In genomic region chr2:2846379-2847130, GRCh38 we compare ENCODE assay signal across 7 cellular contexts.
DNase-seq lines count a peak whose midpoint lies in the region; ATAC-seq and TF ChIP-seq lines count a peak whose summit lies in the region.

No MANE protein-coding gene starts in this region.

- in situ Hi-C loops in Panc1 (cut with HindIII; ENCODE audit: low pct_unique_long_range_greater_than_20kb, low sequenced_read_pairs) = no loop called here

- ATAC-seq in Panc1 = peak; percentile 28; the same call in 1 of the 2 replicates
- ATAC-seq in heart left ventricle = peak; percentile 64 to 78 (median 72)

- H3K27ac ChIP-seq in Panc1 (ENCODE audit: low read length) (no peak overlapping the region), heart left ventricle (peak overlapping the region in 5 of 12 donors; percentile 4 to 59 (median 54)), temporal lobe (ENCODE audit: low read depth, low read length) (peak overlapping the region; percentile 54)

- H3K36me3 ChIP-seq in Panc1 (ENCODE audit: control insufficient read depth, insufficient read depth, low read length) = no peaks in the 10 kb centered on the region
- H3K36me3 ChIP-seq in heart left ventricle = no peaks in the 10 kb centered on the region

- BruUV-seq in Panc1 (replicated peaks; lab: Mats Ljungman, UMichigan) = no TSS peak

- CTCF ChIA-PET in Panc1 (lab: Charles Lee) = no interaction called here

- TF ChIP-seq POLR2A in heart left ventricle (IDR thresholded peaks at IDR 0.05) = no peak

- DNase-seq in NCI-H146 (lab: John Stamatoyannopoulos, UW) (peak; percentile 97), Panc1 (ENCODE audit: low read depth, low spot score) (no peak), heart left ventricle (peak in 4 of 5 donors; percentile 60 to 84 (median 64)), activated gamma-delta T cell treated with Interleukin-2 at 50 U/mL for 16 hours (no peak), NOMO-1 (lab: John Stamatoyannopoulos, UW; ENCODE audit: unreplicated experiment in 2 of 2) (no peak)
- DNase-seq in activated CD8-positive, alpha-beta memory T cell treated with anti-CD3 and anti-CD28 coated beads, Interleukin-2, amount 50 U/mL, for 4 hours = no peak

- H3K9me3 ChIP-seq in Panc1 (ENCODE audit: control insufficient read depth, insufficient read depth, low read depth, low read length) = no peaks in the 10 kb centered on the region
- H3K9me3 ChIP-seq in heart left ventricle = no peaks in the 10 kb centered on the region

- 19 to 33% (median 22%) methylated on average over 13 to 14 of the region's 14 CpGs for WGBS in heart left ventricle, 4 donors

- POLR2A ChIA-PET in Panc1 (lab: Charles Lee) = no interaction called here

- H3K27me3 ChIP-seq in Panc1 (ENCODE audit: control insufficient read depth, insufficient read depth, low read length) = no peaks in the 10 kb centered on the region
- H3K27me3 ChIP-seq in heart left ventricle = no peaks in the 10 kb centered on the region

- TF ChIP-seq CTCF in Panc1 (IDR thresholded peaks at IDR 0.05) = no peak
- peak in 1 of 12 donors; percentile 10 for TF ChIP-seq CTCF in heart left ventricle (IDR thresholded peaks at IDR 0.05)

- H3K4me1 ChIP-seq in Panc1 (ENCODE audit: control insufficient read depth, insufficient read depth, low read length) (no peaks in the 10 kb centered on the region), heart left ventricle (peaks cover 0 to 19% (median 10%) of the 10 kb centered on the region in 12 donors)

- H3K4me3 ChIP-seq in Panc1 (ENCODE audit: low read depth in 2 of 2, low read length in 2 of 2) = no peak overlapping the region
- H3K4me3 ChIP-seq in heart left ventricle = no peak overlapping the region

- intact Hi-C loops in Panc1 (cut with micrococcal nuclease; ENCODE audit: unreplicated experiment) (no loop called here), heart left ventricle (cut with DNase I) (loop anchor here in 2 of 10 donors (5.0 kb wide), 2 partner anchors 74 to 79 kb away; no protein-coding TSS in a partner anchor)

Comparison
In these comparisons a context has a peak if more than half of its experiments do, and no peak if none do; other contexts are left out.
1. DNase-seq: peak in NCI-H146 (single experiment) and heart left ventricle (4 of 5); none in Panc1 (single experiment), activated gamma-delta T cell treated with Interleukin-2 at 50 U/mL for 16 hours (single experiment), NOMO-1 (0 of 2) and activated CD8-positive, alpha-beta memory T cell treated with anti-CD3 and anti-CD28 coated beads, Interleukin-2, amount 50 U/mL, for 4 hours (single experiment).